In genomic region chr15:44810237-44810636, GRCh38 we compare ENCODE assay signal across 17 cellular contexts.
DNase-seq lines count a peak whose midpoint lies in the region; ATAC-seq, FAIRE-seq and TF ChIP-seq lines count a peak whose summit lies in the region.
"Had no signal": no experiment of that assay in that cellular context is flagged by ENCODE, and none has a peak within 500 bp of the region (broad histone marks: within the 10 kb centered on the region; RNA-seq: fewer than 3 reads in every experiment).

No MANE protein-coding gene starts in this region.

- H3K9ac ChIP-seq in K562 (ENCODE audit: insufficient read depth in 1 of 2, low read depth in 2 of 2, low read length in 2 of 2): no peak overlapping the region

- TF ChIP-seq CTCF in K562 (IDR thresholded peaks at IDR 0.05 in 2 of 3, conservative IDR thresholded peaks at IDR 0.05 in 1 of 3; ENCODE audit: insufficient read depth in 2 of 3, low read depth in 1 of 3, low read length in 3 of 3) (no peak), spleen (IDR thresholded peaks at IDR 0.05 in 8 of 11, conservative IDR thresholded peaks at IDR 0.05 in 3 of 11) (no peak)

- H3K9me1 ChIP-seq in K562 (ENCODE audit: control insufficient read depth, insufficient read depth, low read length): no peaks in the 10 kb centered on the region

- H3K27me3 ChIP-seq in K562 (ENCODE audit: control insufficient read depth in 2 of 2, insufficient read depth in 2 of 2, low read length in 2 of 2) (no peaks in the 10 kb centered on the region), small intestine (ENCODE audit: control insufficient read depth in 2 of 2, insufficient read depth in 2 of 2, low read length in 2 of 2) (no peaks in the 10 kb centered on the region), spleen (replicated peaks in 1 of 7) (no peaks in the 10 kb centered on the region)

- TF ChIP-seq RAD21 in K562 (CRISPR knock-in tag; conservative IDR thresholded peaks at IDR 0.05 in 1 of 2, IDR thresholded peaks at IDR 0.05 in 1 of 2): no peak

- WGBS in K562 (ENCODE audit: insufficient coverage, low coverage, missing lambda C conversion rate): 31% methylated on average over 5 of the region's 10 CpGs
- 18 to 51% (median 37%) methylated on average over 10 of the region's 10 CpGs for WGBS in small intestine, 3 donors
- WGBS in spleen, 5 donors: 81 to 86% (median 83%) methylated on average over 10 of the region's 10 CpGs

- POLR2A ChIA-PET in K562 (lab: Yijun Ruan, JAX): interaction anchor here (0.8 kb wide), 1 partner anchor 81 kb away, joined by 3 read pairs; no protein-coding TSS in a partner anchor

- CTCF ChIA-PET in K562 (lab: Yijun Ruan, JAX; ENCODE audit: low intra/inter-chr PET ratio): no interaction called here

- DNase-seq in NCI-H1092 treated with DMSO at 0.1 percent for 48 hours (lab: John Stamatoyannopoulos, UW) (peak; percentile 39), NCI-H1092 (lab: John Stamatoyannopoulos, UW) (no peak), COLO668 (lab: John Stamatoyannopoulos, UW; ENCODE audit: unreplicated experiment) (peak; percentile 6), K562 (ENCODE audit: extremely low read depth in 1 of 4, low spot score in 3 of 4) (no peak), small intestine (peak; percentile 61), NCI-H1930 (lab: John Stamatoyannopoulos, UW) (no peak), spleen (no peak)
- DNase-seq: AML-193; Calu3; CD4-positive, alpha-beta T cell; DMS79 treated with DMSO at 0.1 percent for 48 hours; H9 had no signal

- intact Hi-C loops in K562 (cut with micrococcal nuclease) (no loop called here), spleen (cut with DNase I; ENCODE audit: low total_unique reads) (no loop called here)

- H3K4me2 ChIP-seq in K562 (ENCODE audit: insufficient read depth, low read length): no peak overlapping the region
- H3K4me2 ChIP-seq: A549 had no signal

- no peak for ATAC-seq in K562
- ATAC-seq: A549, GM12878, HepG2 had no signal

- H3K4me1 ChIP-seq in K562 (replicated peaks in 1 of 2; ENCODE audit: control insufficient read depth in 2 of 2, insufficient read depth in 2 of 2, low read length in 2 of 2): peaks cover 6 to 14% of the 10 kb centered on the region in 2 experiments; a peak in 4 of 5 replicates
- H3K4me1 ChIP-seq in small intestine (ENCODE audit: control insufficient read depth in 2 of 2, insufficient read depth in 1 of 2, low read depth in 1 of 2, low read length in 1 of 2): peaks cover 0 to 3% of the 10 kb centered on the region in 2 donors
- H3K4me1 ChIP-seq in spleen: no peaks in the 10 kb centered on the region

- H3K4me3 ChIP-seq in K562: no peak overlapping the region
- H3K4me3 ChIP-seq in small intestine (ENCODE audit: low read depth in 1 of 2, low read length in 2 of 2): no peak overlapping the region
- no peak overlapping the region for H3K4me3 ChIP-seq in spleen
- H3K4me3 ChIP-seq: A549, GM12878 had no signal

- FAIRE-seq in K562 (lab: Jason Lieb, UNC): no peak
- no peak for FAIRE-seq in small intestine (lab: Jason Lieb, UNC)
- FAIRE-seq: A549, GM12878, GM19239, H1, HepG2 had no signal

- H2AFZ ChIP-seq in K562 (ENCODE audit: low read depth, low read length): peak overlapping the region; percentile 35; the same call in 1 of the 2 replicates

- TF ChIP-seq POLR2A in K562 (conservative IDR thresholded peaks at IDR 0.05) (no peak), spleen (IDR thresholded peaks at IDR 0.05) (no peak)

- in situ Hi-C loops in K562 (cut with MboI): no loop called here

- no peaks in the 10 kb centered on the region for H3K79me2 ChIP-seq in K562 (ENCODE audit: control insufficient read depth, insufficient read depth, low read length)

- no peaks in the 10 kb centered on the region for H4K20me1 ChIP-seq in K562 (replicated peaks; ENCODE audit: control insufficient read depth, insufficient read depth, low read length)

- no peak for TF ChIP-seq EP300 in K562 (IDR thresholded peaks at IDR 0.05; ENCODE audit: low read length)

- H3K36me3 ChIP-seq in K562 (ENCODE audit: control insufficient read depth, insufficient read depth, low read length) (no peaks in the 10 kb centered on the region), small intestine (ENCODE audit: control insufficient read depth in 2 of 2, insufficient read depth in 2 of 2, low read length in 2 of 2) (no peaks in the 10 kb centered on the region), spleen (no peaks in the 10 kb centered on the region)

- no peak overlapping the region for H3K27ac ChIP-seq in K562 (ENCODE audit: extremely low read depth, low read depth, low read length)
- peak overlapping the region; percentile 14 to 68 for H3K27ac ChIP-seq in small intestine (ENCODE audit: low read depth in 1 of 2, low read length in 1 of 2)
- H3K27ac ChIP-seq in spleen: no peak overlapping the region
- H3K27ac ChIP-seq: A549 had no signal

- no TSS peak for BruUV-seq in K562 (replicated peaks; lab: Mats Ljungman, UMichigan)

- no peaks in the 10 kb centered on the region for H3K9me3 ChIP-seq in K562 (replicated peaks; ENCODE audit: control insufficient read depth, insufficient read depth, low read depth, low read length)
- H3K9me3 ChIP-seq in small intestine (ENCODE audit: control insufficient read depth, low read depth): no peaks in the 10 kb centered on the region
- H3K9me3 ChIP-seq in spleen: no peaks in the 10 kb centered on the region
- H3K9me3 ChIP-seq: A549 had no signal

TF ChIP-seq in K562, 482 proteins besides CTCF, POLR2A, EP300 and RAD21 (continues in another document):
- TF ChIP-seq SLC30A9 (CRISPR knock-in tag; IDR thresholded peaks at IDR 0.05) (no peak), TOE1 (IDR thresholded peaks at IDR 0.05; ENCODE audit: borderline replicate concordance) (no peak), TOE1 (CRISPR knock-in tag; IDR thresholded peaks at IDR 0.05; ENCODE audit: borderline replicate concordance, low read depth) (no peak), ZNF318 (IDR thresholded peaks at IDR 0.05; ENCODE audit: borderline replicate concordance in 1 of 2, low read depth in 1 of 2) (no peak), POLR2AphosphoS2 (IDR thresholded peaks at IDR 0.05; ENCODE audit: low read length) (no peak), HEY1 (CRISPR knock-in tag; IDR thresholded peaks at IDR 0.05; ENCODE audit: borderline replicate concordance) (no peak)

Comparison
In these comparisons a context has a peak if more than half of its experiments do, and no peak if none do; other contexts are left out.
1. DNase-seq: peak in NCI-H1092 treated with DMSO at 0.1 percent for 48 hours (single experiment), COLO668 (single experiment) and small intestine (single experiment); none in NCI-H1092 (single experiment), K562 (0 of 4), NCI-H1930 (0 of 2) and spleen (single experiment).
2. H3K27ac ChIP-seq: peak in small intestine (2 of 2); none in K562 (single experiment) and spleen (0 of 8).